8 cellular contexts compared by ENCODE assay signal in the genomic region with DNA sequence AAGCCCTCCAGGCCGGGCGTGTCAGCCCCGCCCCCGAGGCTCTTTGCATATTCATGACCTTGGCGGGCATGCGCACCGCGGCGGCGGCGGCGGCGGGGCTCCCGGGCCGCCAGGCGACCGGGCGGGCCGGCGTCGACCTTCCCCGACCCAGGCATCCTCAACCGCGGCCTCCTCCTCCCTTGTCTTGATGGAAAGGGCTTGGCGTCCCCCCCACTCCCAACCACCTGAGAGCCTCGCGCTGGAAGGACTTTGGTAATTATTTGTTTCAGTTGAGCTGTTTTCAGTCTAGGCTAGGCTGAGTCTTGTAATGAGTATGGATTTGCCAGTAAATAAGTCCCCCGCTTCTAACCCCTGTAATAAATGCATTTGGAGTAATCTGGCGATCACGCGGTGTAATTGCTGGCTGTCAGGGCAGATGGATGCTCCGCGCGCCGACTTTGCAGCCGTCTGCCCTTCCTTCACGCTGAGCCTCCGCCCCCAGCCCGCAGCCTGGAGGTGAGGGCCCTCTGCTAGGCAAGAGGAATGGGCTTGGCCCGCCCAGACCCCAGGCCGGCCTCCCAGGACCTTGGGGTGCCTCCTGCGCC. TPM values are rescaled to one million over a fixed set of nuclear protein-coding genes. Genes with fewer than 3 reads are reported as not detected.
DNase-seq lines count a peak whose midpoint lies in the region; ATAC-seq and TF ChIP-seq lines count a peak whose summit lies in the region.

No MANE protein-coding gene starts in this region.

- intact Hi-C loops in upper lobe of right lung (cut with DNase I): no loop called here

- DNase-seq in GM13976 (ENCODE audit: low spot score): peak; percentile 91
- DNase-seq in NCI-H69 (lab: John Stamatoyannopoulos, UW): peak; percentile 98
- peak; percentile 87 for DNase-seq in glutamatergic neuron
- peak; percentile 52 for DNase-seq in progenitor cell of endocrine pancreas (ENCODE audit: low spot score, unreplicated experiment)
- DNase-seq in upper lobe of right lung: peak; percentile 82

- no peaks in the 10 kb centered on the region for H3K36me3 Mint-ChIP-seq in activated T-helper 17 cell treated with anti-CD3 and anti-CD28 coated beads, Interleukin-2, amount 50 U/mL, for 72 hours (ENCODE audit: low read depth)
- no peaks in the 10 kb centered on the region for H3K36me3 Mint-ChIP-seq in glutamatergic neuron (ENCODE audit: unreplicated experiment)
- no peaks in the 10 kb centered on the region for H3K36me3 Mint-ChIP-seq in progenitor cell of endocrine pancreas (ENCODE audit: insufficient read depth)

- H3K9me3 ChIP-seq in upper lobe of right lung: no peaks in the 10 kb centered on the region

- H3K4me1 Mint-ChIP-seq in activated T-helper 17 cell treated with anti-CD3 and anti-CD28 coated beads, Interleukin-2, amount 50 U/mL, for 72 hours: peaks cover 5% of the 10 kb centered on the region
- H3K4me1 Mint-ChIP-seq in glutamatergic neuron (ENCODE audit: low read depth, unreplicated experiment) (peaks cover 21% of the 10 kb centered on the region), progenitor cell of endocrine pancreas (ENCODE audit: low read depth) (peaks cover 3% of the 10 kb centered on the region)

- H3K4me3 ChIP-seq in upper lobe of right lung: peak overlapping the region; percentile 40

- peak overlapping the region; percentile 72 for H3K4me3 Mint-ChIP-seq in activated T-helper 17 cell treated with anti-CD3 and anti-CD28 coated beads, Interleukin-2, amount 50 U/mL, for 72 hours
- H3K4me3 Mint-ChIP-seq in glutamatergic neuron (ENCODE audit: unreplicated experiment) (peak overlapping the region; percentile 88), progenitor cell of endocrine pancreas (ENCODE audit: low read depth) (peak overlapping the region; percentile 48)

- peak; percentile 79 for ATAC-seq in activated T-helper 17 cell treated with anti-CD3 and anti-CD28 coated beads, Interleukin-2, amount 50 U/mL, for 72 hours (replicated peaks)
- ATAC-seq in upper lobe of right lung (peak; percentile 68), HG03280 (IDR thresholded peaks at IDR 0.05; ENCODE audit: unreplicated experiment) (no peak), HG02870 (IDR thresholded peaks at IDR 0.05; ENCODE audit: unreplicated experiment) (no peak)

- peaks cover 14% of the 10 kb centered on the region for H3K27me3 Mint-ChIP-seq in activated T-helper 17 cell treated with anti-CD3 and anti-CD28 coated beads, Interleukin-2, amount 50 U/mL, for 72 hours
- peaks cover 3% of the 10 kb centered on the region for H3K27me3 Mint-ChIP-seq in glutamatergic neuron (ENCODE audit: unreplicated experiment)
- H3K27me3 Mint-ChIP-seq in progenitor cell of endocrine pancreas: peaks cover 44% of the 10 kb centered on the region

- no peaks in the 10 kb centered on the region for H3K36me3 ChIP-seq in upper lobe of right lung

- H3K27ac ChIP-seq in upper lobe of right lung: no peak overlapping the region

- in situ Hi-C loops in GM13976 (cut with MboI; ENCODE audit: low sequenced_read_pairs, unreplicated experiment): no loop called here

- peaks cover 10% of the 10 kb centered on the region for H3K27me3 ChIP-seq in upper lobe of right lung

- no peaks in the 10 kb centered on the region for H3K9me3 Mint-ChIP-seq in activated T-helper 17 cell treated with anti-CD3 and anti-CD28 coated beads, Interleukin-2, amount 50 U/mL, for 72 hours
- H3K9me3 Mint-ChIP-seq in glutamatergic neuron (ENCODE audit: unreplicated experiment) (peaks cover 10% of the 10 kb centered on the region), progenitor cell of endocrine pancreas (ENCODE audit: low read depth) (no peaks in the 10 kb centered on the region)

- H3K27ac Mint-ChIP-seq in activated T-helper 17 cell treated with anti-CD3 and anti-CD28 coated beads, Interleukin-2, amount 50 U/mL, for 72 hours: no peak overlapping the region
- peak overlapping the region; percentile 89 for H3K27ac Mint-ChIP-seq in glutamatergic neuron (ENCODE audit: unreplicated experiment)
- H3K27ac Mint-ChIP-seq in progenitor cell of endocrine pancreas: no peak overlapping the region

- no peak for TF ChIP-seq CTCF in GM13976 (IDR thresholded peaks at IDR 0.05; ENCODE audit: borderline replicate concordance, control extremely low read depth, extremely low read depth, insufficient read depth, missing control alignments)
- no peak for TF ChIP-seq CTCF in glutamatergic neuron (IDR thresholded peaks at IDR 0.05; ENCODE audit: partially characterized antibody, unreplicated experiment)
- TF ChIP-seq CTCF in progenitor cell of endocrine pancreas (IDR thresholded peaks at IDR 0.05; ENCODE audit: unreplicated experiment): no peak
- TF ChIP-seq CTCF in upper lobe of right lung (IDR thresholded peaks at IDR 0.05): no peak

- H3K4me1 ChIP-seq in upper lobe of right lung: peaks cover 10% of the 10 kb centered on the region

RNA-seq across cellular contexts. Expression of gene FLRT1, which starts 25.2 kb away (rescaled TPM):
- total RNA-seq in activated T-helper 17 cell treated with anti-CD3 and anti-CD28 coated beads, Interleukin-2, amount 50 U/mL, for 72 hours: not detected
- total RNA-seq in glutamatergic neuron (ENCODE audit: unreplicated experiment) (3.7 TPM), progenitor cell of endocrine pancreas (0.17 and 0.24 TPM in 2 replicates), upper lobe of right lung (not detected)

Comparison
In these comparisons a context has a peak if more than half of its experiments do, and no peak if none do; other contexts are left out.
1. ATAC-seq: peak in activated T-helper 17 cell treated with anti-CD3 and anti-CD28 coated beads, Interleukin-2, amount 50 U/mL, for 72 hours (single experiment) and upper lobe of right lung (single experiment); none in HG03280 (single experiment) and HG02870 (single experiment).
2. Peak in every context shown above with its lines, with median percentiles within 50 percentile points of each other: DNase-seq and H3K4me3 Mint-ChIP-seq.